In genomic region chr1:38502772-38503171, GRCh38 we compare ENCODE assay signal across 12 cellular contexts.
DNase-seq lines count a peak whose midpoint lies in the region; TF ChIP-seq lines count a peak whose summit lies in the region.
"Had no signal": no experiment of that assay in that cellular context is flagged by ENCODE, and none has a peak within 500 bp of the region (broad histone marks: within the 10 kb centered on the region; RNA-seq: fewer than 3 reads in every experiment).

No MANE protein-coding gene starts in this region.

- H3K9me3 ChIP-seq in Karpas-422 (ENCODE audit: low read length) (no peaks in the 10 kb centered on the region), neural cell (ENCODE audit: low read length) (no peaks in the 10 kb centered on the region)
- H3K9me3 ChIP-seq: colonic mucosa had no signal

- POLR2A ChIA-PET in RWPE1 (lab: Yijun Ruan, JAX; ENCODE audit: low non-redundant PET), result no interaction called here

- H3K27me3 Mint-ChIP-seq in brain, result peaks cover 24% of the 10 kb centered on the region

- H3K27me3 ChIP-seq in Karpas-422 (ENCODE audit: low read length) (no peaks in the 10 kb centered on the region; the same call in none of the 2 replicates), neural cell (ENCODE audit: insufficient read depth, low read depth, low read length) (no peaks in the 10 kb centered on the region)
- H3K27me3 ChIP-seq: colonic mucosa had no signal

- no peaks in the 10 kb centered on the region for H3K36me3 Mint-ChIP-seq in brain
- H3K36me3 Mint-ChIP-seq: activated naive CD4-positive, alpha-beta T cell treated with anti-CD3 and anti-CD28 coated beads, Interleukin-2, amount 10 ng/mL, durations not matched to agents 7 days and 5 days; CD4-positive, alpha-beta memory T cell had no signal

- H3K4me1 ChIP-seq in Karpas-422 (ENCODE audit: low read length), result peaks cover 24% of the 10 kb centered on the region
- H3K4me1 ChIP-seq: colonic mucosa had no signal

- H3K9me2 ChIP-seq in Karpas-422 (replicated peaks; ENCODE audit: insufficient read depth, low read length), result no peaks in the 10 kb centered on the region
- H3K9me2 ChIP-seq in neural cell (ENCODE audit: insufficient read depth, low read length), result no peaks in the 10 kb centered on the region

- H3K36me3 ChIP-seq in Karpas-422 (ENCODE audit: insufficient read depth, low read length), result no peaks in the 10 kb centered on the region
- no peaks in the 10 kb centered on the region for H3K36me3 ChIP-seq in neural cell (ENCODE audit: insufficient read depth, low read length)
- H3K36me3 ChIP-seq: colonic mucosa had no signal

- DNase-seq in ELF-1 (ENCODE audit: low read depth, low spot score) (peak; percentile 91), Karpas-422 (peak; percentile 80), dedifferentiated amniotic fluid mesenchymal stem cell (ENCODE audit: extremely low spot score) (no peak), RWPE1 (ENCODE audit: low spot score) (no peak), NCI-H1436 treated with DMSO at 0.1 percent for 48 hours (lab: John Stamatoyannopoulos, UW) (no peak), T-helper 1 cell (no peak)
- DNase-seq: activated naive CD4-positive, alpha-beta T cell treated with anti-CD3 and anti-CD28 coated beads, Interleukin-2, amount 10 ng/mL, durations not matched to agents 7 days and 5 days; CD4-positive, alpha-beta memory T cell; colonic mucosa; PC-3 had no signal

- H4K20me1 ChIP-seq in Karpas-422 (ENCODE audit: insufficient read depth, low read depth, low read length) (no peaks in the 10 kb centered on the region), neural cell (ENCODE audit: insufficient read depth) (no peaks in the 10 kb centered on the region)

- TF ChIP-seq CTCF in brain (conservative IDR thresholded peaks at IDR 0.05) (peak; percentile 35 to 48), neural cell (IDR thresholded peaks at IDR 0.05; ENCODE audit: poor library complexity, severe bottlenecking) (peak; percentile 25), RWPE1 (conservative IDR thresholded peaks at IDR 0.05; ENCODE audit: low read depth) (no peak)

- H3K4me2 ChIP-seq in Karpas-422 (ENCODE audit: low read depth, low read length, poor library complexity, severe bottlenecking) (no peak overlapping the region), neural cell (ENCODE audit: low read length) (no peak overlapping the region)

- H3K4me1 Mint-ChIP-seq in brain, result peaks cover 40% of the 10 kb centered on the region

- no peaks in the 10 kb centered on the region for H3F3A ChIP-seq in neural cell (ENCODE audit: insufficient read depth, low read length, poor library complexity, severe bottlenecking)

- no peaks in the 10 kb centered on the region for H3K9me3 Mint-ChIP-seq in brain
- H3K9me3 Mint-ChIP-seq: activated naive CD4-positive, alpha-beta T cell treated with anti-CD3 and anti-CD28 coated beads, Interleukin-2, amount 10 ng/mL, durations not matched to agents 7 days and 5 days; CD4-positive, alpha-beta memory T cell had no signal

- TF ChIP-seq RAD21 in neural cell (conservative IDR thresholded peaks at IDR 0.05), result peak; percentile 31

- H3K27ac Mint-ChIP-seq in brain, result peak overlapping the region in 1 of 5 experiments; percentile 53
- H3K27ac Mint-ChIP-seq: activated naive CD4-positive, alpha-beta T cell treated with anti-CD3 and anti-CD28 coated beads, Interleukin-2, amount 10 ng/mL, durations not matched to agents 7 days and 5 days; CD4-positive, alpha-beta memory T cell had no signal

- H3K27ac ChIP-seq in Karpas-422 (ENCODE audit: low read length) (no peak overlapping the region), neural cell (ENCODE audit: low read length) (no peak overlapping the region), RWPE1 (no peak overlapping the region)
- H3K27ac ChIP-seq: colonic mucosa had no signal

- H3K79me2 ChIP-seq in Karpas-422 (ENCODE audit: low read length), result no peaks in the 10 kb centered on the region
- H3K79me2 ChIP-seq in neural cell (replicated peaks; ENCODE audit: insufficient read depth, low read length), result no peaks in the 10 kb centered on the region

- H3K4me3 ChIP-seq in Karpas-422 (ENCODE audit: low read length), result no peak overlapping the region
- no peak overlapping the region for H3K4me3 ChIP-seq in neural cell (ENCODE audit: low read length)
- H3K4me3 ChIP-seq: colonic mucosa had no signal

- H3K4me3 Mint-ChIP-seq in brain, result no peak overlapping the region
- H3K4me3 Mint-ChIP-seq: activated naive CD4-positive, alpha-beta T cell treated with anti-CD3 and anti-CD28 coated beads, Interleukin-2, amount 10 ng/mL, durations not matched to agents 7 days and 5 days; CD4-positive, alpha-beta memory T cell had no signal

- H3K9ac ChIP-seq in Karpas-422 (ENCODE audit: low read length), result no peak overlapping the region
- H3K9ac ChIP-seq in neural cell (ENCODE audit: low read length), result no peak overlapping the region

- CTCF ChIA-PET in RWPE1 (lab: Yijun Ruan, JAX), result interaction anchor here (0.6 to 0.7 kb wide), 2 partner anchors 92 to 1220 kb away, joined by 3 read pairs; no protein-coding TSS in a partner anchor

- TF ChIP-seq EP300 in neural cell (conservative IDR thresholded peaks at IDR 0.05; ENCODE audit: poor library complexity, severe bottlenecking), result no peak

- H2AFZ ChIP-seq in Karpas-422 (ENCODE audit: low read length) (no peak overlapping the region), neural cell (ENCODE audit: low read depth, low read length) (no peak overlapping the region)

TF ChIP-seq in neural cell, 6 proteins besides CTCF, POLR2A, EP300 and RAD21:
- no peak for TF ChIP-seq EZH2 (IDR thresholded peaks at IDR 0.05; ENCODE audit: borderline replicate concordance, insufficient read depth, low read length, poor library complexity, severe bottlenecking)
- no peak for TF ChIP-seq TAF1 (IDR thresholded peaks at IDR 0.05; ENCODE audit: low read depth)
- no peak for TF ChIP-seq MXI1 (conservative IDR thresholded peaks at IDR 0.05; ENCODE audit: poor library complexity, severe bottlenecking)
- TF ChIP-seq REST (IDR thresholded peaks at IDR 0.05; ENCODE audit: borderline replicate concordance), result no peak
- no peak for TF ChIP-seq SMC3 (conservative IDR thresholded peaks at IDR 0.05; ENCODE audit: poor library complexity)

Comparison
In these comparisons a context has a peak if more than half of its experiments do, and no peak if none do; other contexts are left out.
1. DNase-seq: peak in ELF-1 (single experiment) and Karpas-422 (single experiment); none in dedifferentiated amniotic fluid mesenchymal stem cell (single experiment), RWPE1 (single experiment), NCI-H1436 treated with DMSO at 0.1 percent for 48 hours (single experiment) and T-helper 1 cell (0 of 5).